ENCODE assay signal across 9 cellular contexts in genomic region chr16:57938936-57939871, GRCh38. TPM values are rescaled to one million over a fixed set of nuclear protein-coding genes. Genes with fewer than 3 reads are reported as not detected.
A peak's percentile ranks its signal among the peaks of the same experiment; 100 is the strongest.
DNase-seq lines count a peak whose midpoint lies in the region; ATAC-seq and TF ChIP-seq lines count a peak whose summit lies in the region.
"Had no signal": no experiment of that assay in that cellular context is flagged by ENCODE, and none has a peak within 500 bp of the region (broad histone marks: within the 10 kb centered on the region; RNA-seq: fewer than 3 reads in every experiment).

No MANE protein-coding gene starts in this region.

- H3K4me2 ChIP-seq in HCT116 (ENCODE audit: low read length) = no peak overlapping the region

- intact Hi-C loops in HCT116 (cut with micrococcal nuclease) (no loop called here), left ventricle myocardium superior (cut with micrococcal nuclease) (no loop called here), tibial artery (cut with DNase I; ENCODE audit: low total_unique reads) (no loop called here)

- CTCF ChIA-PET in HCT116 (lab: Charles Lee) = interaction anchor here (1.2 to 2.2 kb wide), 4 partner anchors 8 to 175 kb away, joined by 3 to 8 read pairs (median 6); no protein-coding TSS in a partner anchor

- H2AFZ ChIP-seq in HCT116 (ENCODE audit: low read depth, low read length, poor library complexity, severe bottlenecking) = peak overlapping the region; percentile 60

- H4K20me1 ChIP-seq in HCT116 (ENCODE audit: insufficient read depth) = no peaks in the 10 kb centered on the region

- TF ChIP-seq POLR2A in HCT116 (IDR thresholded peaks at IDR 0.05; ENCODE audit: borderline replicate concordance, extremely low read depth, insufficient read depth, insufficient read length) = no peak

- no peak overlapping the region for H3K27ac ChIP-seq in HCT116 (ENCODE audit: low read depth, low read length)
- no peak overlapping the region for H3K27ac ChIP-seq in tibial artery
- no peak overlapping the region for H3K27ac ChIP-seq in SJCRH30

- H3K27me3 ChIP-seq in HCT116 (ENCODE audit: insufficient read depth, low read length) (no peaks in the 10 kb centered on the region), adipocyte (replicated peaks; ENCODE audit: control insufficient read depth, insufficient read depth, low read length) (peaks cover 14% of the 10 kb centered on the region), tibial artery (peaks cover 0 to 41% of the 10 kb centered on the region in 2 donors), SJCRH30 (peaks cover 33% of the 10 kb centered on the region)

- no peaks in the 10 kb centered on the region for H3K79me2 ChIP-seq in HCT116 (ENCODE audit: insufficient read depth, low read length)

- POLR2A ChIA-PET in HCT116 (lab: Charles Lee) = no interaction called here

- H3K36me3 ChIP-seq in HCT116 (ENCODE audit: control insufficient read depth in 1 of 2, insufficient read depth in 2 of 2, low read length in 2 of 2) (no peaks in the 10 kb centered on the region), adipocyte (ENCODE audit: control insufficient read depth, insufficient read depth, low read length, severe bottlenecking) (no peaks in the 10 kb centered on the region), tibial artery (no peaks in the 10 kb centered on the region), SJCRH30 (no peaks in the 10 kb centered on the region)

- DNase-seq in HCT116 (ENCODE audit: low read depth, low spot score) (peak; percentile 13), adipocyte (ENCODE audit: low read depth) (peak; percentile 24), left ventricle myocardium superior (peak; percentile 87), tibial artery (peak; percentile 47 to 79), T1000 (lab: John Stamatoyannopoulos, UW) (no peak), SJCRH30 (no peak), occipital lobe (lab: John Stamatoyannopoulos, UW) (no peak)
- no peak for DNase-seq in stimulated activated CD4-positive, alpha-beta T cell treated with anti-CD3 and anti-CD28 coated beads, Interleukin-15, amount 100 ng/mL, for 24 hours

- H3K9ac ChIP-seq in HCT116 (ENCODE audit: low read length) (no peak overlapping the region), adipocyte (ENCODE audit: low read length) (no peak overlapping the region)

- H3K9me2 ChIP-seq in HCT116 (ENCODE audit: insufficient read depth) = no peaks in the 10 kb centered on the region

- 0 out of 2 replicates have a peak, but pooled peaks have one; percentile 15 for TF ChIP-seq RAD21 in HCT116 (IDR thresholded peaks at IDR 0.05; ENCODE audit: low read depth)

- RAD21 ChIA-PET in HCT116 (lab: Charles Lee; ENCODE audit: low non-redundant PET in 1 of 2, low total read pairs in 2 of 2, uncharacterized antibody in 2 of 2, unreplicated experiment in 2 of 2) = no interaction called here

- peak in 2 of 3 experiments; percentile 55 to 60; a peak in 3 of 6 replicates for TF ChIP-seq CTCF in HCT116 (IDR thresholded peaks at IDR 0.05 in 2 of 3, conservative IDR thresholded peaks at IDR 0.05 in 1 of 3; ENCODE audit: borderline replicate concordance in 1 of 3, insufficient read depth in 1 of 3, low read depth in 2 of 3, low read length in 2 of 3)
- no peak for TF ChIP-seq CTCF in tibial artery (IDR thresholded peaks at IDR 0.05)

- no peaks in the 10 kb centered on the region for H3K9me3 ChIP-seq in HCT116 (ENCODE audit: control insufficient read depth in 1 of 2, insufficient read depth in 1 of 2, low read depth in 1 of 2, low read length in 2 of 2)
- H3K9me3 ChIP-seq in adipocyte (ENCODE audit: control insufficient read depth, low read length) = no peaks in the 10 kb centered on the region
- H3K9me3 ChIP-seq in tibial artery = no peaks in the 10 kb centered on the region
- H3K9me3 ChIP-seq in SJCRH30 (replicated peaks) = no peaks in the 10 kb centered on the region

- H3K4me3 ChIP-seq in HCT116 (replicated peaks in 1 of 2; ENCODE audit: low read depth in 1 of 2, low read length in 2 of 2) (no peak overlapping the region), adipocyte (ENCODE audit: low read length) (no peak overlapping the region), tibial artery (no peak overlapping the region), SJCRH30 (no peak overlapping the region)

- BruUV-seq in HCT116 (replicated peaks; lab: Mats Ljungman, UMichigan) = no TSS peak

- ATAC-seq in HCT116 (peak; percentile 85), left ventricle myocardium superior (peak; percentile 94)

- H3K4me1 ChIP-seq in HCT116 (ENCODE audit: control insufficient read depth in 1 of 2, insufficient read depth in 2 of 2, low read length in 2 of 2) (no peaks in the 10 kb centered on the region), adipocyte (ENCODE audit: control insufficient read depth, insufficient read depth, low read length) (peaks cover 19% of the 10 kb centered on the region), tibial artery (peaks cover 0 to 13% (median 0%) of the 10 kb centered on the region in 4 donors), SJCRH30 (no peaks in the 10 kb centered on the region)

TF ChIP-seq in HCT116, 20 proteins besides CTCF, POLR2A, EP300 and RAD21:
- peak; percentile 52; the same call in 1 of the 2 replicates for TF ChIP-seq CEBPB (IDR thresholded peaks at IDR 0.05; ENCODE audit: low read depth)
- TF ChIP-seq ZNF274 (IDR thresholded peaks at IDR 0.05; ENCODE audit: low read depth, low read length) = no peak
- no peak for TF ChIP-seq SIN3A (IDR thresholded peaks at IDR 0.05; ENCODE audit: low read depth)

RNA-seq across cellular contexts. Expression of gene CNGB1, which starts 31.7 kb away (rescaled TPM):
- not detected for total RNA-seq in HCT116 (2021; ENCODE audit: unreplicated experiment)
- 0.01 TPM in 1 of 2 replicates, not detected in the other for polyA plus RNA-seq in HCT116 (2012)
- total RNA-seq in left ventricle myocardium superior = not detected
- not detected in 2 replicates for total RNA-seq in SJCRH30 (2014; rRNA removed; shearing (Covaris generic))
- total RNA-seq in occipital lobe = not detected
- polyA plus RNA-seq: urinary bladder had no signal

Comparison
In these comparisons a context has a peak if more than half of its experiments do, and no peak if none do; other contexts are left out.
1. DNase-seq: peak in HCT116 (single experiment), adipocyte (single experiment), left ventricle myocardium superior (single experiment) and tibial artery (2 of 2); none in T1000 (single experiment), SJCRH30 (0 of 2), stimulated activated CD4-positive, alpha-beta T cell treated with anti-CD3 and anti-CD28 coated beads, Interleukin-15, amount 100 ng/mL, for 24 hours (single experiment) and occipital lobe (single experiment).
2. CTCF ChIP-seq: peak in HCT116 (2 of 3); none in tibial artery (0 of 2).